1 cellular context compared by ENCODE assay signal in genomic region chr9:6944093-6944551, GRCh38.
TF ChIP-seq lines count a peak whose summit lies in the region.

No MANE protein-coding gene starts in this region.

TF ChIP-seq in SK-N-SH treated with all-trans-retinoic acid at 6 μM for 48 hours, 23 proteins besides CTCF, POLR2A, EP300 and RAD21 (continued from another document):
- TF ChIP-seq TCF4 (CRISPR knock-in tag; IDR thresholded peaks at IDR 0.05; ENCODE audit: borderline replicate concordance) (no peak; the same call in 1 of the 2 replicates), GLIS3 (CRISPR knock-in tag; IDR thresholded peaks at IDR 0.05) (no peak), BACH2 (CRISPR knock-in tag; IDR thresholded peaks at IDR 0.05; ENCODE audit: borderline replicate concordance) (no peak)
